1 cellular context compared by ENCODE assay signal in the genomic region with DNA sequence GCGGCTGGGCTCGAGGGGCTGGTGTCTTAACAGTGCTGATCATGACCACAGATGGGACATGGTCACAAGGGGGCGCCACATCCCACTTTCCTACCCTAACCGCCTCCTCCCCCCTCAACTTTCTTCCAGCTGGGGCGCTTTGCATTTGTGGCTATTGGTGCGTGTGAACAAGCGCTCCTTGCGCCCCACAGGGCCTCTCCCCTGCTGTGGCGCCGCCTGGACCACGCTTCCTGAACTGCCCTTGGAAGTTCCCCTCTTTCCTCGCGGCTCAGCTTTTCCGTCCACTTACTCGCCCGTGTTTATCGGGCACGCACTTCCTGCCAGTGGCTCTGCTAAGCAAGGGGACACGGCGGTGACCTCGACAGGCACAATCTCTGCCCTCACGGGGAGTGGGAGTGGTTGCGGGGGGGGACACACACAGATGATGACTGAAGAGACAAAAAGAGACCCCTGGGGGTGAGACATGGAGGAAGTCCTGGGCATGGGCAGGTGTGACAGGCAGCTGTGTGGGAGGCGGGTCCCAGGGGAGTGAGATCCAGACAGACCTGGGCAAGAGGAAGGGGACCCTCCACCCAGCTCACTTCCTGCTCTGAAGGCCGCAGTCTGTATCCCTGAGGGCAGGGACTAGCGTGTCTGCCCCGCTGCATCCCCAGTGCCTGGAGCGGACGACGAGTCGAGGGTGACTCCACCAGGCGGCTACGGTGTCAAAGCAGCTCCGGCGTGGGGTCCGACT.
TF ChIP-seq lines count a peak whose summit lies in the region.

No MANE protein-coding gene starts in this region.

TF ChIP-seq in K562, 482 proteins besides CTCF, POLR2A, EP300 and RAD21 (continued from another document and continues in another):
- TF ChIP-seq, protein P1, sequence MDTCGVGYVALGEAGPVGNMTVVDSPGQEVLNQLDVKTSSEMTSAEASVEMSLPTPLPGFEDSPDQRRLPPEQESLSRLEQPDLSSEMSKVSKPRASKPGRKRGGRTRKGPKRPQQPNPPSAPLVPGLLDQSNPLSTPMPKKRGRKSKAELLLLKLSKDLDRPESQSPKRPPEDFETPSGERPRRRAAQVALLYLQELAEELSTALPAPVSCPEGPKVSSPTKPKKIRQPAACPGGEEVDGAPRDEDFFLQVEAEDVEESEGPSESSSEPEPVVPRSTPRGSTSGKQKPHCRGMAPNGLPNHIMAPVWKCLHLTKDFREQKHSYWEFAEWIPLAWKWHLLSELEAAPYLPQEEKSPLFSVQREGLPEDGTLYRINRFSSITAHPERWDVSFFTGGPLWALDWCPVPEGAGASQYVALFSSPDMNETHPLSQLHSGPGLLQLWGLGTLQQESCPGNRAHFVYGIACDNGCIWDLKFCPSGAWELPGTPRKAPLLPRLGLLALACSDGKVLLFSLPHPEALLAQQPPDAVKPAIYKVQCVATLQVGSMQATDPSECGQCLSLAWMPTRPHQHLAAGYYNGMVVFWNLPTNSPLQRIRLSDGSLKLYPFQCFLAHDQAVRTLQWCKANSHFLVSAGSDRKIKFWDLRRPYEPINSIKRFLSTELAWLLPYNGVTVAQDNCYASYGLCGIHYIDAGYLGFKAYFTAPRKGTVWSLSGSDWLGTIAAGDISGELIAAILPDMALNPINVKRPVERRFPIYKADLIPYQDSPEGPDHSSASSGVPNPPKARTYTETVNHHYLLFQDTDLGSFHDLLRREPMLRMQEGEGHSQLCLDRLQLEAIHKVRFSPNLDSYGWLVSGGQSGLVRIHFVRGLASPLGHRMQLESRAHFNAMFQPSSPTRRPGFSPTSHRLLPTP (IDR thresholded peaks at IDR 0.05; ENCODE audit: borderline replicate concordance, extremely low read depth, insufficient read length), result no peak
- peak; percentile 49 for TF ChIP-seq CXXC5 (CRISPR knock-in tag; IDR thresholded peaks at IDR 0.05)
- no peak for TF ChIP-seq SMARCC2 (IDR thresholded peaks at IDR 0.05; ENCODE audit: low read depth)
- TF ChIP-seq SAFB2 (IDR thresholded peaks at IDR 0.05; ENCODE audit: borderline replicate concordance, low read depth, low read length, severe bottlenecking), result no peak
- peak; percentile 47; the same call in 1 of the 2 replicates for TF ChIP-seq ESRRA (IDR thresholded peaks at IDR 0.05; ENCODE audit: borderline replicate concordance, low read depth)
- 0 out of 2 replicates have a peak, but pooled peaks have one; percentile 32 for TF ChIP-seq CC2D1A (IDR thresholded peaks at IDR 0.05)
- no peak for TF ChIP-seq GABPB2 (CRISPR knock-in tag; conservative IDR thresholded peaks at IDR 0.05)
- no peak for TF ChIP-seq RFX5 (IDR thresholded peaks at IDR 0.05; ENCODE audit: low read depth, low read length)
- TF ChIP-seq L3MBTL2 (IDR thresholded peaks at IDR 0.05), result peak; percentile 48; the same call in 1 of the 2 replicates
- no peak for TF ChIP-seq POLR2H (tag; IDR thresholded peaks at IDR 0.05; ENCODE audit: low read depth)
- no peak for TF ChIP-seq NFYB (IDR thresholded peaks at IDR 0.05; ENCODE audit: extremely low read depth, insufficient read length)
- no peak for TF ChIP-seq MTA1 (IDR thresholded peaks at IDR 0.05; ENCODE audit: borderline replicate concordance)
- no peak for TF ChIP-seq RCOR1 (IDR thresholded peaks at IDR 0.05; ENCODE audit: borderline replicate concordance in 1 of 2, low read depth in 2 of 2, low read length in 2 of 2)
- no peak for TF ChIP-seq MAFF (IDR thresholded peaks at IDR 0.05; ENCODE audit: low read length)
- TF ChIP-seq, protein P2, sequence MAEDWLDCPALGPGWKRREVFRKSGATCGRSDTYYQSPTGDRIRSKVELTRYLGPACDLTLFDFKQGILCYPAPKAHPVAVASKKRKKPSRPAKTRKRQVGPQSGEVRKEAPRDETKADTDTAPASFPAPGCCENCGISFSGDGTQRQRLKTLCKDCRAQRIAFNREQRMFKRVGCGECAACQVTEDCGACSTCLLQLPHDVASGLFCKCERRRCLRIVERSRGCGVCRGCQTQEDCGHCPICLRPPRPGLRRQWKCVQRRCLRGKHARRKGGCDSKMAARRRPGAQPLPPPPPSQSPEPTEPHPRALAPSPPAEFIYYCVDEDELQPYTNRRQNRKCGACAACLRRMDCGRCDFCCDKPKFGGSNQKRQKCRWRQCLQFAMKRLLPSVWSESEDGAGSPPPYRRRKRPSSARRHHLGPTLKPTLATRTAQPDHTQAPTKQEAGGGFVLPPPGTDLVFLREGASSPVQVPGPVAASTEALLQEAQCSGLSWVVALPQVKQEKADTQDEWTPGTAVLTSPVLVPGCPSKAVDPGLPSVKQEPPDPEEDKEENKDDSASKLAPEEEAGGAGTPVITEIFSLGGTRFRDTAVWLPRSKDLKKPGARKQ (CRISPR knock-in tag; IDR thresholded peaks at IDR 0.05), result no peak
- peak; percentile 82 for TF ChIP-seq DACH1 (IDR thresholded peaks at IDR 0.05; ENCODE audit: partially characterized antibody)
- TF ChIP-seq LEF1 (IDR thresholded peaks at IDR 0.05), result no peak
- no peak for TF ChIP-seq KAT8 (IDR thresholded peaks at IDR 0.05; ENCODE audit: low read depth)
- TF ChIP-seq HOXB6 (CRISPR knock-in tag; IDR thresholded peaks at IDR 0.05; ENCODE audit: borderline replicate concordance), result no peak
- TF ChIP-seq CREM (IDR thresholded peaks at IDR 0.05; ENCODE audit: low read depth), result peak; percentile 37; the same call in 1 of the 2 replicates
- no peak for TF ChIP-seq PHTF2 (CRISPR knock-in tag; IDR thresholded peaks at IDR 0.05)
- no peak for TF ChIP-seq KAT7 (CRISPR knock-in tag; IDR thresholded peaks at IDR 0.05; ENCODE audit: borderline replicate concordance)
- TF ChIP-seq ZC3H11A (IDR thresholded peaks at IDR 0.05; ENCODE audit: low read depth, low read length), result no peak
- TF ChIP-seq, protein P3, sequence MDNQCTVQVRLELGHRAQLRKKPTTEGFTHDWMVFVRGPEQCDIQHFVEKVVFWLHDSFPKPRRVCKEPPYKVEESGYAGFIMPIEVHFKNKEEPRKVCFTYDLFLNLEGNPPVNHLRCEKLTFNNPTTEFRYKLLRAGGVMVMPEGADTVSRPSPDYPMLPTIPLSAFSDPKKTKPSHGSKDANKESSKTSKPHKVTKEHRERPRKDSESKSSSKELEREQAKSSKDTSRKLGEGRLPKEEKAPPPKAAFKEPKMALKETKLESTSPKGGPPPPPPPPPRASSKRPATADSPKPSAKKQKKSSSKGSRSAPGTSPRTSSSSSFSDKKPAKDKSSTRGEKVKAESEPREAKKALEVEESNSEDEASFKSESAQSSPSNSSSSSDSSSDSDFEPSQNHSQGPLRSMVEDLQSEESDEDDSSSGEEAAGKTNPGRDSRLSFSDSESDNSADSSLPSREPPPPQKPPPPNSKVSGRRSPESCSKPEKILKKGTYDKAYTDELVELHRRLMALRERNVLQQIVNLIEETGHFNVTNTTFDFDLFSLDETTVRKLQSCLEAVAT (IDR thresholded peaks at IDR 0.05), result no peak
- no peak for TF ChIP-seq ZNF445 (CRISPR knock-in tag; IDR thresholded peaks at IDR 0.05; ENCODE audit: low read depth)
- TF ChIP-seq GABPB1 (CRISPR knock-in tag; IDR thresholded peaks at IDR 0.05), result peak; percentile 24; the same call in 1 of the 2 replicates
- TF ChIP-seq, protein P4, sequence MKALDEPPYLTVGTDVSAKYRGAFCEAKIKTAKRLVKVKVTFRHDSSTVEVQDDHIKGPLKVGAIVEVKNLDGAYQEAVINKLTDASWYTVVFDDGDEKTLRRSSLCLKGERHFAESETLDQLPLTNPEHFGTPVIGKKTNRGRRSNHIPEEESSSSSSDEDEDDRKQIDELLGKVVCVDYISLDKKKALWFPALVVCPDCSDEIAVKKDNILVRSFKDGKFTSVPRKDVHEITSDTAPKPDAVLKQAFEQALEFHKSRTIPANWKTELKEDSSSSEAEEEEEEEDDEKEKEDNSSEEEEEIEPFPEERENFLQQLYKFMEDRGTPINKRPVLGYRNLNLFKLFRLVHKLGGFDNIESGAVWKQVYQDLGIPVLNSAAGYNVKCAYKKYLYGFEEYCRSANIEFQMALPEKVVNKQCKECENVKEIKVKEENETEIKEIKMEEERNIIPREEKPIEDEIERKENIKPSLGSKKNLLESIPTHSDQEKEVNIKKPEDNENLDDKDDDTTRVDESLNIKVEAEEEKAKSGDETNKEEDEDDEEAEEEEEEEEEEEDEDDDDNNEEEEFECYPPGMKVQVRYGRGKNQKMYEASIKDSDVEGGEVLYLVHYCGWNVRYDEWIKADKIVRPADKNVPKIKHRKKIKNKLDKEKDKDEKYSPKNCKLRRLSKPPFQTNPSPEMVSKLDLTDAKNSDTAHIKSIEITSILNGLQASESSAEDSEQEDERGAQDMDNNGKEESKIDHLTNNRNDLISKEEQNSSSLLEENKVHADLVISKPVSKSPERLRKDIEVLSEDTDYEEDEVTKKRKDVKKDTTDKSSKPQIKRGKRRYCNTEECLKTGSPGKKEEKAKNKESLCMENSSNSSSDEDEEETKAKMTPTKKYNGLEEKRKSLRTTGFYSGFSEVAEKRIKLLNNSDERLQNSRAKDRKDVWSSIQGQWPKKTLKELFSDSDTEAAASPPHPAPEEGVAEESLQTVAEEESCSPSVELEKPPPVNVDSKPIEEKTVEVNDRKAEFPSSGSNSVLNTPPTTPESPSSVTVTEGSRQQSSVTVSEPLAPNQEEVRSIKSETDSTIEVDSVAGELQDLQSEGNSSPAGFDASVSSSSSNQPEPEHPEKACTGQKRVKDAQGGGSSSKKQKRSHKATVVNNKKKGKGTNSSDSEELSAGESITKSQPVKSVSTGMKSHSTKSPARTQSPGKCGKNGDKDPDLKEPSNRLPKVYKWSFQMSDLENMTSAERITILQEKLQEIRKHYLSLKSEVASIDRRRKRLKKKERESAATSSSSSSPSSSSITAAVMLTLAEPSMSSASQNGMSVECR (CRISPR knock-in tag; IDR thresholded peaks at IDR 0.05), result no peak
- TF ChIP-seq ATF7 (IDR thresholded peaks at IDR 0.05), result no peak
- TF ChIP-seq GATAD2B (IDR thresholded peaks at IDR 0.05; ENCODE audit: borderline replicate concordance), result no peak
- no peak for TF ChIP-seq SMARCA4 (IDR thresholded peaks at IDR 0.05)
- TF ChIP-seq, protein P5, sequence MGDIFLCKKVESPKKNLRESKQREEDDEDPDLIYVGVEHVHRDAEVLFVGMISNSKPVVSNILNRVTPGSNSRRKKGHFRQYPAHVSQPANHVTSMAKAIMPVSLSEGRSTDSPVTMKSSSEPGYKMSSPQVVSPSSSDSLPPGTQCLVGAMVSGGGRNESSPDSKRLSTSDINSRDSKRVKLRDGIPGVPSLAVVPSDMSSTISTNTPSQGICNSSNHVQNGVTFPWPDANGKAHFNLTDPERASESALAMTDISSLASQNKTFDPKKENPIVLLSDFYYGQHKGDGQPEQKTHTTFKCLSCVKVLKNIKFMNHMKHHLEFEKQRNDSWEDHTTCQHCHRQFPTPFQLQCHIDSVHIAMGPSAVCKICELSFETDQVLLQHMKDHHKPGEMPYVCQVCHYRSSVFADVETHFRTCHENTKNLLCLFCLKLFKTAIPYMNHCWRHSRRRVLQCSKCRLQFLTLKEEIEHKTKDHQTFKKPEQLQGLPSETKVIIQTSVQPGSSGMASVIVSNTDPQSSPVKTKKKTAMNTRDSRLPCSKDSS (IDR thresholded peaks at IDR 0.05; ENCODE audit: low read depth, partially characterized antibody), result no peak
- TF ChIP-seq MCM2 (IDR thresholded peaks at IDR 0.05; ENCODE audit: low read depth), result no peak
- TF ChIP-seq SNRNP70 (optimal IDR thresholded peaks at IDR 0.05; ENCODE audit: low read depth, low read length), result no peak
- TF ChIP-seq ZNF764 (CRISPR knock-in tag; IDR thresholded peaks at IDR 0.05; ENCODE audit: low read depth), result no peak
- TF ChIP-seq, protein P6, sequence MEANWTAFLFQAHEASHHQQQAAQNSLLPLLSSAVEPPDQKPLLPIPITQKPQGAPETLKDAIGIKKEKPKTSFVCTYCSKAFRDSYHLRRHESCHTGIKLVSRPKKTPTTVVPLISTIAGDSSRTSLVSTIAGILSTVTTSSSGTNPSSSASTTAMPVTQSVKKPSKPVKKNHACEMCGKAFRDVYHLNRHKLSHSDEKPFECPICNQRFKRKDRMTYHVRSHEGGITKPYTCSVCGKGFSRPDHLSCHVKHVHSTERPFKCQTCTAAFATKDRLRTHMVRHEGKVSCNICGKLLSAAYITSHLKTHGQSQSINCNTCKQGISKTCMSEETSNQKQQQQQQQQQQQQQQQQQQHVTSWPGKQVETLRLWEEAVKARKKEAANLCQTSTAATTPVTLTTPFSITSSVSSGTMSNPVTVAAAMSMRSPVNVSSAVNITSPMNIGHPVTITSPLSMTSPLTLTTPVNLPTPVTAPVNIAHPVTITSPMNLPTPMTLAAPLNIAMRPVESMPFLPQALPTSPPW (CRISPR knock-in tag; IDR thresholded peaks at IDR 0.05), result peak; percentile 86
- TF ChIP-seq, protein P7, sequence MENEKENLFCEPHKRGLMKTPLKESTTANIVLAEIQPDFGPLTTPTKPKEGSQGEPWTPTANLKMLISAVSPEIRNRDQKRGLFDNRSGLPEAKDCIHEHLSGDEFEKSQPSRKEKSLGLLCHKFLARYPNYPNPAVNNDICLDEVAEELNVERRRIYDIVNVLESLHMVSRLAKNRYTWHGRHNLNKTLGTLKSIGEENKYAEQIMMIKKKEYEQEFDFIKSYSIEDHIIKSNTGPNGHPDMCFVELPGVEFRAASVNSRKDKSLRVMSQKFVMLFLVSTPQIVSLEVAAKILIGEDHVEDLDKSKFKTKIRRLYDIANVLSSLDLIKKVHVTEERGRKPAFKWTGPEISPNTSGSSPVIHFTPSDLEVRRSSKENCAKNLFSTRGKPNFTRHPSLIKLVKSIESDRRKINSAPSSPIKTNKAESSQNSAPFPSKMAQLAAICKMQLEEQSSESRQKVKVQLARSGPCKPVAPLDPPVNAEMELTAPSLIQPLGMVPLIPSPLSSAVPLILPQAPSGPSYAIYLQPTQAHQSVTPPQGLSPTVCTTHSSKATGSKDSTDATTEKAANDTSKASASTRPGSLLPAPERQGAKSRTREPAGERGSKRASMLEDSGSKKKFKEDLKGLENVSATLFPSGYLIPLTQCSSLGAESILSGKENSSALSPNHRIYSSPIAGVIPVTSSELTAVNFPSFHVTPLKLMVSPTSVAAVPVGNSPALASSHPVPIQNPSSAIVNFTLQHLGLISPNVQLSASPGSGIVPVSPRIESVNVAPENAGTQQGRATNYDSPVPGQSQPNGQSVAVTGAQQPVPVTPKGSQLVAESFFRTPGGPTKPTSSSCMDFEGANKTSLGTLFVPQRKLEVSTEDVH (IDR thresholded peaks at IDR 0.05; ENCODE audit: low read depth, partially characterized antibody), result peak; percentile 32
- TF ChIP-seq KDM4B (IDR thresholded peaks at IDR 0.05; ENCODE audit: borderline replicate concordance in 2 of 2, low read depth in 1 of 2), result no peak
- TF ChIP-seq HDAC1 (IDR thresholded peaks at IDR 0.05), result peak in 1 of 2 experiments; percentile 53; a peak in 2 of 4 replicates
- no peak for TF ChIP-seq SETDB1 (IDR thresholded peaks at IDR 0.05; ENCODE audit: low read length)
- no peak for TF ChIP-seq HNRNPH1 (optimal IDR thresholded peaks at IDR 0.05; ENCODE audit: low read depth, low read length)
- peak; percentile 21; the same call in 1 of the 2 replicates for TF ChIP-seq STAG1 (CRISPR knock-in tag; IDR thresholded peaks at IDR 0.05; ENCODE audit: borderline replicate concordance)
- TF ChIP-seq, protein P8, sequence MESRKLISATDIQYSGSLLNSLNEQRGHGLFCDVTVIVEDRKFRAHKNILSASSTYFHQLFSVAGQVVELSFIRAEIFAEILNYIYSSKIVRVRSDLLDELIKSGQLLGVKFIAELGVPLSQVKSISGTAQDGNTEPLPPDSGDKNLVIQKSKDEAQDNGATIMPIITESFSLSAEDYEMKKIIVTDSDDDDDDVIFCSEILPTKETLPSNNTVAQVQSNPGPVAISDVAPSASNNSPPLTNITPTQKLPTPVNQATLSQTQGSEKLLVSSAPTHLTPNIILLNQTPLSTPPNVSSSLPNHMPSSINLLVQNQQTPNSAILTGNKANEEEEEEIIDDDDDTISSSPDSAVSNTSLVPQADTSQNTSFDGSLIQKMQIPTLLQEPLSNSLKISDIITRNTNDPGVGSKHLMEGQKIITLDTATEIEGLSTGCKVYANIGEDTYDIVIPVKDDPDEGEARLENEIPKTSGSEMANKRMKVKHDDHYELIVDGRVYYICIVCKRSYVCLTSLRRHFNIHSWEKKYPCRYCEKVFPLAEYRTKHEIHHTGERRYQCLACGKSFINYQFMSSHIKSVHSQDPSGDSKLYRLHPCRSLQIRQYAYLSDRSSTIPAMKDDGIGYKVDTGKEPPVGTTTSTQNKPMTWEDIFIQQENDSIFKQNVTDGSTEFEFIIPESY (CRISPR knock-in tag; IDR thresholded peaks at IDR 0.05), result no peak
